In the genomic region with DNA sequence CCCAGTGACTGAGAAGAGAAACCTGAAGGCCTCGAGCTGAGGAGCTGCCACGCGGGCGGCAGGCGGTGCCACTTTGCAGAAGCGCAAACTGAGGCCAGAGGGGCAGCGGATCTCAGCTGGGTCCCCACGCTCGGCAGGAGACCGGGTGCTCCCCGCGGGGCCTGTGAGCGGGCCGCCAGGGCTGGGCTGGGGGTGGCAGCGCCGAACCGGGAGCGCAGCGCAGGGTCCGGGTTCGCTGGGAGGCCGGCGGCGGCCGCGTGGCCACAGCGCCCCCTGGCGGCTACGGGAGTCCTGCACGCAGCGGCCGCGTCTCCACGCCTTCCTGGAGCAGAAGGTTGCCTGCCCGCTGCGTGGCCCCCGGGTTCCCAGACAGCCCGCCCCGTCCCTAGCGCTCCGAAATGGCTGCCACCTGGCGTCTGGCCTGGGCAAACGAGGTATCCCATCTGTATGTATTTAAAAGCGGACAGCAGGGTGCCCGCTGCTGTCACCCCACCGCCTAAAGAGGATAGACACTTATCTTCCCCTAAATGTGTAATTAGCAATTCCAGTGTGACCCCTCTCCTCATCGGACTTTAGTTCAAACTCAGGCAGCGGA, we compare ENCODE assay signal across 8 cellular contexts.
DNase-seq lines count a peak whose midpoint lies in the region; ATAC-seq and TF ChIP-seq lines count a peak whose summit lies in the region.

No MANE protein-coding gene starts in this region.

- no peaks in the 10 kb centered on the region for H3K36me3 Mint-ChIP-seq in activated CD4-positive, alpha-beta T cell treated with anti-CD3 and anti-CD28 coated beads for 36 hours (ENCODE audit: low read depth)

- H3K36me3 ChIP-seq in colonic mucosa: no peaks in the 10 kb centered on the region
- H3K36me3 ChIP-seq in left lung: no peaks in the 10 kb centered on the region

- intact Hi-C loops in activated CD4-positive, alpha-beta T cell treated with anti-CD3 and anti-CD28 coated beads for 36 hours (cut with DNase I, micrococcal nuclease): loop anchor here in 1 of 2 experiments (5.0 to 10.0 kb wide), 2 partner anchors 946 to 1148 kb away; a partner anchor contains a TSS
- intact Hi-C loops in colonic mucosa (cut with DNase I) (no loop called here), left lung (cut with DNase I) (no loop called here)

- peak; percentile 98 for TF ChIP-seq CTCF in colonic mucosa (IDR thresholded peaks at IDR 0.05)
- peak; percentile 98 for TF ChIP-seq CTCF in left lung (IDR thresholded peaks at IDR 0.05)

- H3K27me3 ChIP-seq in colonic mucosa (no peaks in the 10 kb centered on the region), left lung (peaks cover 0 to 25% of the 10 kb centered on the region in 2 donors)

- H3K4me1 Mint-ChIP-seq in activated CD4-positive, alpha-beta T cell treated with anti-CD3 and anti-CD28 coated beads for 36 hours: peaks cover 13% of the 10 kb centered on the region

- no peaks in the 10 kb centered on the region for H3K9me3 Mint-ChIP-seq in activated CD4-positive, alpha-beta T cell treated with anti-CD3 and anti-CD28 coated beads for 36 hours (ENCODE audit: low read depth)

- H3K4me1 ChIP-seq in colonic mucosa: peaks cover 6% of the 10 kb centered on the region
- H3K4me1 ChIP-seq in left lung: peaks cover 12 to 16% of the 10 kb centered on the region in 2 donors

- H3K27me3 Mint-ChIP-seq in activated CD4-positive, alpha-beta T cell treated with anti-CD3 and anti-CD28 coated beads for 36 hours: peaks cover 35% of the 10 kb centered on the region

- no peak overlapping the region for H3K27ac ChIP-seq in colonic mucosa
- H3K27ac ChIP-seq in left lung: peak overlapping the region in 1 of 2 donors; percentile 46

- POLR2A ChIA-PET in activated CD4-positive, alpha-beta T cell treated with anti-CD3 and anti-CD28 coated beads for 36 hours (lab: Charles Lee): no interaction called here

- H3K4me3 ChIP-seq in colonic mucosa: peak overlapping the region; percentile 31
- H3K4me3 ChIP-seq in left lung: peak overlapping the region in 1 of 2 donors; percentile 18

- DNase-seq in EL (peak; percentile 68), NCI-H2196 (lab: John Stamatoyannopoulos, UW; ENCODE audit: unreplicated experiment) (peak; percentile 67), colonic mucosa (peak; percentile 58), left lung (peak; percentile 69 to 96)
- DNase-seq in activated CD4-positive, alpha-beta T cell treated with anti-CD3 and anti-CD28 coated beads for 36 hours: peak; percentile 82
- peak; percentile 10 to 63 (median 40) for DNase-seq in stimulated activated CD4-positive, alpha-beta T cell treated with anti-CD3 and anti-CD28 coated beads, TNF-alpha, amount 100 ng/mL, for 24 hours (ENCODE audit: low read depth in 3 of 3)

- CTCF ChIA-PET in activated CD4-positive, alpha-beta T cell treated with anti-CD3 and anti-CD28 coated beads for 36 hours (lab: Charles Lee): interaction anchor here (0.6 to 1.1 kb wide), 4 partner anchors 8 to 108 kb away, joined by 3 to 4 read pairs (median 3); no protein-coding TSS in a partner anchor

- ATAC-seq in HG02588 (IDR thresholded peaks at IDR 0.05; ENCODE audit: unreplicated experiment): peak; percentile 63
- ATAC-seq in activated CD4-positive, alpha-beta T cell treated with anti-CD3 and anti-CD28 coated beads for 36 hours: peak; percentile 84
- ATAC-seq in left lung: peak; percentile 81
- no peak for ATAC-seq in GM21447 (IDR thresholded peaks at IDR 0.05; ENCODE audit: unreplicated experiment)

- H3K9ac ChIP-seq in colonic mucosa (ENCODE audit: low read depth in 2 of 2, low read length in 2 of 2): no peak overlapping the region

- H3K27ac Mint-ChIP-seq in activated CD4-positive, alpha-beta T cell treated with anti-CD3 and anti-CD28 coated beads for 36 hours: no peak overlapping the region

- H3K9me3 ChIP-seq in colonic mucosa (no peaks in the 10 kb centered on the region), left lung (no peaks in the 10 kb centered on the region)

- no peak overlapping the region for H3K4me3 Mint-ChIP-seq in activated CD4-positive, alpha-beta T cell treated with anti-CD3 and anti-CD28 coated beads for 36 hours
